Comparison of ENCODE assay signal across 8 cellular contexts in the genomic region with DNA sequence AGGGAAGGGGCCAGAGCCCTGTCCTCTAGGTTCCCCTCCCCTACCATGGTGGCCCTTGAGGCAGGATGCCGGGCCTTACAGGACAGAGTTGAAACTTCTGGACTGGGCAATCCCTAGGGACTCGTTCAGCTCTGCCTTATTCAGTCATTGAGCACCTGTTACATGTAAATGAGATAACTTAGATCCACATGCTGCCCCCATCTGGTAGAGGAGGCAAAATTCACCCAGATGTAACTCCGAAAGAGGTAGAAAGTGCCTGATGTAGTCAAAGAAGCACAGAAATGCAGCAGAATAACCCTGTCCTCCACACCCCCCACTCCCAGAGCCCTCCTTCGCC.
DNase-seq lines count a peak whose midpoint lies in the region; ATAC-seq lines count a peak whose summit lies in the region.

No MANE protein-coding gene starts in this region.

- peak; percentile 75 for DNase-seq in ACHN
- peak; percentile 2 for DNase-seq in NCI-H146 treated with DMSO at 0.1 percent for 48 hours (lab: John Stamatoyannopoulos, UW; ENCODE audit: unreplicated experiment)
- DNase-seq in SW 1271 (lab: John Stamatoyannopoulos, UW), result peak; percentile 32 to 85
- peak; percentile 75 for DNase-seq in cerebellar cortex (ENCODE audit: low spot score)
- DNase-seq in kidney glomerular epithelial cell (lab: John Stamatoyannopoulos, UW), result peak; percentile 70
- peak; percentile 23 to 30 for DNase-seq in stimulated activated CD4-positive, alpha-beta T cell treated with anti-CD3 and anti-CD28 coated beads, Interleukin-4, amount 100 ng/mL, for 48 hours (ENCODE audit: low read depth in 2 of 2)

- ATAC-seq in GM18498 (IDR thresholded peaks at IDR 0.05; ENCODE audit: unreplicated experiment), result peak; percentile 85
- peak; percentile 79 for ATAC-seq in HG02981 (IDR thresholded peaks at IDR 0.05; ENCODE audit: unreplicated experiment)

- in situ Hi-C loops in ACHN (cut with HindIII; ENCODE audit: low pct_ligation_motif_present, low pct_unique_long_range_greater_than_20kb, low sequenced_read_pairs), result no loop called here

Comparison
In these comparisons a context has a peak if more than half of its experiments do, and no peak if none do; other contexts are left out.
1. Peak in every context shown above with its lines: DNase-seq and ATAC-seq.
2. DNase-seq: peak in every context shown above with its lines; median percentile 75 in ACHN; 75 in cerebellar cortex; 70 in kidney glomerular epithelial cell; 58 in SW 1271; 26 in stimulated activated CD4-positive, alpha-beta T cell treated with anti-CD3 and anti-CD28 coated beads, Interleukin-4, amount 100 ng/mL, for 48 hours; 2 in NCI-H146 treated with DMSO at 0.1 percent for 48 hours.